Comparison of ENCODE assay signal across 29 cellular contexts in the genomic region with DNA sequence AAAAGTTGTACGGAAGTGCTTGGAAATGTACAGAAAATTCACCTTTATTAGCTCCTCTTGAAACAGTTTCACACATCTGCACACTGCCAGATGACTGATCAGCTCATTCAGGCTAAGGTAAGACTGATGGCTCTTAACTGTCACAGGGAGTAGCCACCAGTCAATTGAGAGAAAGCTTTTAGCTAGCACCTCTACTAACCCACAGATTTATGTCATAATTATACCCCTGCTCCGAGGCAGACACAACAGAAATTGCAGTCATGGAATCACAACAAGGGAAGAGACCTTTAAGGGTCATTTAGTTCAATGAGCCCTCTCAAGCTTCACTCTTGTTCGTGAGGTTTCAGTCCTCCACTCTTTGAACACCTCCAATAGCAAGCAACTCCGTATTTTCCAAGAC.
DNase-seq lines count a peak whose midpoint lies in the region; ATAC-seq, FAIRE-seq and TF ChIP-seq lines count a peak whose summit lies in the region.
"Had no signal": no experiment of that assay in that cellular context is flagged by ENCODE, and none has a peak within 500 bp of the region (broad histone marks: within the 10 kb centered on the region; RNA-seq: fewer than 3 reads in every experiment).

No MANE protein-coding gene starts in this region.

- intact Hi-C loops in tibial artery (cut with DNase I; ENCODE audit: low total_unique reads): no loop called here

- H3K27me3 ChIP-seq in tibial artery: no peaks in the 10 kb centered on the region
- H3K27me3 ChIP-seq: BLaER1 treated with 17β-estradiol and CSF1 and Interleukin-3, amounts not matched to agents 10 nM and 100 nM; body of pancreas; MG63; ovary; SJSA1; stomach had no signal

- DNase-seq in DMS153 treated with DMSO at 0.1 percent for 48 hours (lab: John Stamatoyannopoulos, UW; ENCODE audit: unreplicated experiment) (peak; percentile 58), NCI-H128 (lab: John Stamatoyannopoulos, UW; ENCODE audit: unreplicated experiment) (peak; percentile 34), NCI-H2227 treated with DMSO at 0.1 percent for 48 hours (lab: John Stamatoyannopoulos, UW) (peak; percentile 96), islet precursor cell (peak; percentile 55), activated gamma-delta T cell treated with Interleukin-2 at 50 U/mL for 16 hours (no peak), HTR-8/SVneo (ENCODE audit: insufficient read length, low spot score) (no peak), tibial artery (no peak)
- DNase-seq: ACHN; activated CD4-positive, alpha-beta T cell treated with anti-CD3 and anti-CD28 coated beads, Interleukin-2, amount 10 ng/mL, durations not matched to agents 7 days and 5 days; activated T-cell treated with anti-CD3 and anti-CD28 coated beads, Interleukin-2, amount 50 U/mL, for 4 hours; body of pancreas; effector CD4-positive, alpha-beta T cell; HCEC 1CT; KG1; lower lobe of right lung; MG63; naive thymus-derived CD8-positive, alpha-beta T cell; NCI-H1694 treated with DMSO at 0.1 percent for 48 hours; ovary; stimulated activated CD4-positive, alpha-beta T cell treated with anti-CD3 and anti-CD28 coated beads, Interleukin-1b, Interleukin-23, amount 100 ng/mL, for 48 hours; stimulated activated CD8-positive, alpha-beta memory T cell treated with anti-CD3 and anti-CD28 coated beads, Interleukin-4, amount 100 ng/mL, for 48 hours; stomach; trophoblast cell had no signal

- FAIRE-seq in HTR-8/SVneo (lab: Jason Lieb, UNC): no peak
- FAIRE-seq: islet of Langerhans, RCC 7860 had no signal

- no peak overlapping the region for H3K4me3 ChIP-seq in tibial artery
- H3K4me3 ChIP-seq: BLaER1 treated with 17β-estradiol and CSF1 and Interleukin-3, amounts not matched to agents 10 nM and 100 nM; body of pancreas; lower lobe of right lung; MG63; ovary; SJSA1; skin epidermis; stomach had no signal

- peaks cover 0 to 15% (median 0%) of the 10 kb centered on the region in 3 donors for H3K36me3 ChIP-seq in tibial artery
- H3K36me3 ChIP-seq: ovary, SJSA1 had no signal

- no peaks in the 10 kb centered on the region for H3K9me3 ChIP-seq in tibial artery
- H3K9me3 ChIP-seq: BLaER1 treated with 17β-estradiol and CSF1 and Interleukin-3, amounts not matched to agents 10 nM and 100 nM; body of pancreas; lower lobe of right lung; MG63; ovary; SJSA1; stomach had no signal

- no peak overlapping the region for H3K27ac ChIP-seq in tibial artery
- H3K27ac ChIP-seq: BLaER1 treated with 17β-estradiol and CSF1 and Interleukin-3, amounts not matched to agents 10 nM and 100 nM; body of pancreas; lower lobe of right lung; ovary; SJSA1; skin epidermis; stomach had no signal

- H3K4me1 ChIP-seq in tibial artery: peaks cover 0 to 24% (median 11%) of the 10 kb centered on the region in 4 donors
- H3K4me1 ChIP-seq: body of pancreas had no signal

- no peak for TF ChIP-seq CTCF in tibial artery (IDR thresholded peaks at IDR 0.05)

- ATAC-seq in GM21390 (IDR thresholded peaks at IDR 0.05; ENCODE audit: unreplicated experiment): no peak
- ATAC-seq: activated T-cell treated with anti-CD3 and anti-CD28 coated beads, Interleukin-2, amount 50 U/mL, for 4 hours; body of pancreas; lower lobe of right lung; naive thymus-derived CD8-positive, alpha-beta T cell had no signal

Comparison
In these comparisons a context has a peak if more than half of its experiments do, and no peak if none do; other contexts are left out.
1. DNase-seq: peak in DMS153 treated with DMSO at 0.1 percent for 48 hours (single experiment), NCI-H128 (single experiment), NCI-H2227 treated with DMSO at 0.1 percent for 48 hours (single experiment) and islet precursor cell (single experiment); none in activated gamma-delta T cell treated with Interleukin-2 at 50 U/mL for 16 hours (single experiment), HTR-8/SVneo (single experiment) and tibial artery (0 of 2).